In the genomic region with DNA sequence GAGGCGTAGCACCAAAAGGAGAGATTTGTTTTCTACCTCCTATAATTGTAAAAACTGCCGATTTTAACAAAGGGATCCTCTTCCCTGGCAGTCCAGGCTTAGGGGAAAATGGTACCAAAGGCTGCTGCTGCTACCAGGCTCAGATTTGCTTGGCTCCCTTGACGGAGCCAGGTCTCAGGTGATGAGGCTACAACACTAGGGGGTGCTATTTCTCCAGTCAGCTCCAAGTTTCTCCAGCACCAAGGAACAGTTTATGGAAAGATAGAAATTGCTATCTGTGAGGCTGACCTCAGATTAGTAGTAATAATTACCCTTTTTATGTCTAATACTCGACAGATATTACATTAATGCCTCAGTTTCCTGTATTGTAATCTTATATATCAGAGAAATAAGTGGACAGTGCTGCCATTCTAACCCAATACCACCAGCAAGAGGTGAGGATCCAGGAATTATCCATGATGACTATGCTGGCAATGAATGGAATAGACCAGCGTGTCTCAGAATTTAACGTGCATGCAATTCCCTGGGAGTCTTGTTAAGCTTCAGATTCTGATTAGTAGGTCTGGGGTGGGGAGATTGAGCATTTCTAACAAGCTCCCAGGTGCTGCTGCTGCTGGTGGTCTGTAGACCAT, we compare ENCODE assay signal across 1 cellular context.
TF ChIP-seq lines count a peak whose summit lies in the region.

No MANE protein-coding gene starts in this region.

TF ChIP-seq in GM23338, 12 proteins besides CTCF, POLR2A, EP300 and RAD21 (continued from another document):
- TF ChIP-seq REST (IDR thresholded peaks at IDR 0.05; ENCODE audit: unreplicated experiment) (no peak), POLR2AphosphoS5 (IDR thresholded peaks at IDR 0.05; ENCODE audit: low read depth) (no peak), EZH2phosphoT487 (IDR thresholded peaks at IDR 0.05; ENCODE audit: unreplicated experiment) (no peak)
- TF ChIP-seq, protein P1, sequence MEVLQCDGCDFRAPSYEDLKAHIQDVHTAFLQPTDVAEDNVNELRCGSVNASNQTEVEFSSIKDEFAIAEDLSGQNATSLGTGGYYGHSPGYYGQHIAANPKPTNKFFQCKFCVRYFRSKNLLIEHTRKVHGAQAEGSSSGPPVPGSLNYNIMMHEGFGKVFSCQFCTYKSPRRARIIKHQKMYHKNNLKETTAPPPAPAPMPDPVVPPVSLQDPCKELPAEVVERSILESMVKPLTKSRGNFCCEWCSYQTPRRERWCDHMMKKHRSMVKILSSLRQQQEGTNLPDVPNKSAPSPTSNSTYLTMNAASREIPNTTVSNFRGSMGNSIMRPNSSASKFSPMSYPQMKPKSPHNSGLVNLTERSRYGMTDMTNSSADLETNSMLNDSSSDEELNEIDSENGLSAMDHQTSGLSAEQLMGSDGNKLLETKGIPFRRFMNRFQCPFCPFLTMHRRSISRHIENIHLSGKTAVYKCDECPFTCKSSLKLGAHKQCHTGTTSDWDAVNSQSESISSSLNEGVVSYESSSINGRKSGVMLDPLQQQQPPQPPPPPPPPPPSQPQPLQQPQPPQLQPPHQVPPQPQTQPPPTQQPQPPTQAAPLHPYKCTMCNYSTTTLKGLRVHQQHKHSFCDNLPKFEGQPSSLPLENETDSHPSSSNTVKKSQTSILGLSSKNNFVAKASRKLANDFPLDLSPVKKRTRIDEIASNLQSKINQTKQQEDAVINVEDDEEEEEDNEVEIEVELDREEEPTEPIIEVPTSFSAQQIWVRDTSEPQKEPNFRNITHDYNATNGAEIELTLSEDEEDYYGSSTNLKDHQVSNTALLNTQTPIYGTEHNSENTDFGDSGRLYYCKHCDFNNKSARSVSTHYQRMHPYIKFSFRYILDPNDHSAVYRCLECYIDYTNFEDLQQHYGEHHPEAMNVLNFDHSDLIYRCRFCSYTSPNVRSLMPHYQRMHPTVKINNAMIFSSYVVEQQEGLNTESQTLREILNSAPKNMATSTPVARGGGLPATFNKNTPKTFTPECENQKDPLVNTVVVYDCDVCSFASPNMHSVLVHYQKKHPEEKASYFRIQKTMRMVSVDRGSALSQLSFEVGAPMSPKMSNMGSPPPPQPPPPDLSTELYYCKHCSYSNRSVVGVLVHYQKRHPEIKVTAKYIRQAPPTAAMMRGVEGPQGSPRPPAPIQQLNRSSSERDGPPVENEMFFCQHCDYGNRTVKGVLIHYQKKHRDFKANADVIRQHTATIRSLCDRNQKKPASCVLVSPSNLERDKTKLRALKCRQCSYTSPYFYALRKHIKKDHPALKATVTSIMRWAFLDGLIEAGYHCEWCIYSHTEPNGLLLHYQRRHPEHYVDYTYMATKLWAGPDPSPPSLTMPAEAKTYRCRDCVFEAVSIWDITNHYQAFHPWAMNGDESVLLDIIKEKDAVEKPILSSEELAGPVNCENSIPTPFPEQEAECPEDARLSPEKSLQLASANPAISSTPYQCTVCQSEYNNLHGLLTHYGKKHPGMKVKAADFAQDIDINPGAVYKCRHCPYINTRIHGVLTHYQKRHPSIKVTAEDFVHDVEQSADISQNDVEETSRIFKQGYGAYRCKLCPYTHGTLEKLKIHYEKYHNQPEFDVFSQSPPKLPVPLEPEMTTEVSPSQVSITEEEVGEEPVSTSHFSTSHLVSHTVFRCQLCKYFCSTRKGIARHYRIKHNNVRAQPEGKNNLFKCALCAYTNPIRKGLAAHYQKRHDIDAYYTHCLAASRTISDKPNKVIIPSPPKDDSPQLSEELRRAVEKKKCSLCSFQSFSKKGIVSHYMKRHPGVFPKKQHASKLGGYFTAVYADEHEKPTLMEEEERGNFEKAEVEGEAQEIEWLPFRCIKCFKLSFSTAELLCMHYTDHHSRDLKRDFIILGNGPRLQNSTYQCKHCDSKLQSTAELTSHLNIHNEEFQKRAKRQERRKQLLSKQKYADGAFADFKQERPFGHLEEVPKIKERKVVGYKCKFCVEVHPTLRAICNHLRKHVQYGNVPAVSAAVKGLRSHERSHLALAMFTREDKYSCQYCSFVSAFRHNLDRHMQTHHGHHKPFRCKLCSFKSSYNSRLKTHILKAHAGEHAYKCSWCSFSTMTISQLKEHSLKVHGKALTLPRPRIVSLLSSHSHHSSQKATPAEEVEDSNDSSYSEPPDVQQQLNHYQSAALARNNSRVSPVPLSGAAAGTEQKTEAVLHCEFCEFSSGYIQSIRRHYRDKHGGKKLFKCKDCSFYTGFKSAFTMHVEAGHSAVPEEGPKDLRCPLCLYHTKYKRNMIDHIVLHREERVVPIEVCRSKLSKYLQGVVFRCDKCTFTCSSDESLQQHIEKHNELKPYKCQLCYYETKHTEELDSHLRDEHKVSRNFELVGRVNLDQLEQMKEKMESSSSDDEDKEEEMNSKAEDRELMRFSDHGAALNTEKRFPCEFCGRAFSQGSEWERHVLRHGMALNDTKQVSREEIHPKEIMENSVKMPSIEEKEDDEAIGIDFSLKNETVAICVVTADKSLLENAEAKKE (CRISPR knock-in tag; IDR thresholded peaks at IDR 0.05), result no peak
